22 cellular contexts compared by ENCODE assay signal in the genomic region with DNA sequence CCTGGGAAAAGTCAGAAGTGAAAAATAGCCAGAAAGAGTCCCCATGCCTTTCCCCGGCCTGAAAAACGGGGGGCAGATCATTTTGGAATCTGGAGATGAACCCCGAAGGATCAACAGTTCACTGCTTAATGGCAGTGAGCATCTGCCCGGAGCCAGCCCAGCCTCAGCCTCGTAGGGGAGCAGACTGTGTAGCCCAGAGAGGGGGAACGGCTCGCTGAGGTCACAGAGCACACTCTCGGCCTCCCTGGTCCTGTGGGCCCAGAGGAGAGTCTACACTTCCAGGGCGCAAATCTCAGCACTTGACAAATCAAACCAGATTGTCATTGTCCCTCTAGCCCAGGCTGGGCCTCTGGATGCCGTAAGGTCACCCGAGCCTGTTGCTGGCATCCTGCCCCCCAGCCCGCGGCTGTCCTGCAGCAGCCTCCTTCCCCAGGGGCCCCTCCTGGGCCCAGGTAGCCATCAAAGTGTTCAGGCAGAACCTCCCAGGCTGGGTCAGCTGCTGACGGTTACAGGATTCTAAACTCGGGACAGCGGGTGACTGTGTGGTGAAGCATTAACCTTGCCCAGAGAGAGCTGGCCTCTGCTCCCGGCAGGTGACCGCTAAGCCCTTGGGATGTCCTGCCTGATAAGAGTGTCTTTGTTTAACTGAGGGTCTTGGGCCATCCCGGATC. TPM values are rescaled to one million over a fixed set of nuclear protein-coding genes. Genes with fewer than 3 reads are reported as not detected.
"Had no signal": no experiment of that assay in that cellular context is flagged by ENCODE, and none has a peak within 500 bp of the region (broad histone marks: within the 10 kb centered on the region; RNA-seq: fewer than 3 reads in every experiment).

No MANE protein-coding gene starts in this region.

- H3K4me3 ChIP-seq: MG63, SJCRH30 had no signal

- H3K9me3 ChIP-seq: MG63, SJCRH30 had no signal

- H3K36me3 ChIP-seq: MG63, SJCRH30 had no signal

- H3K27ac ChIP-seq: HL-60, SJCRH30 had no signal

- H3K4me1 ChIP-seq: SJCRH30 had no signal

- FAIRE-seq: RCC 7860 had no signal

- DNase-seq: IMR-90, Karpas-422, KG1, MG63, NCI-H1092, NCI-H1105 treated with DMSO at 0.1 percent for 48 hours, NCI-H1417 treated with DMSO at 0.1 percent for 48 hours, NCI-H187, NCI-H2029, NCI-H2081 treated with DMSO at 0.1 percent for 48 hours, NCI-H2171, NCI-H226, NCI-H446, NCI-H510A, NCI-H524 treated with DMSO at 0.1 percent for 48 hours, NCI-H69, NCI-H774, RPMI8226, SHP77 had no signal

RNA-seq across cellular contexts. Expression of a gene that starts 56.1 kb away (rescaled TPM):
- total RNA-seq: SJCRH30 had no signal
